Comparison of ENCODE assay signal across 1 cellular context in the genomic region with DNA sequence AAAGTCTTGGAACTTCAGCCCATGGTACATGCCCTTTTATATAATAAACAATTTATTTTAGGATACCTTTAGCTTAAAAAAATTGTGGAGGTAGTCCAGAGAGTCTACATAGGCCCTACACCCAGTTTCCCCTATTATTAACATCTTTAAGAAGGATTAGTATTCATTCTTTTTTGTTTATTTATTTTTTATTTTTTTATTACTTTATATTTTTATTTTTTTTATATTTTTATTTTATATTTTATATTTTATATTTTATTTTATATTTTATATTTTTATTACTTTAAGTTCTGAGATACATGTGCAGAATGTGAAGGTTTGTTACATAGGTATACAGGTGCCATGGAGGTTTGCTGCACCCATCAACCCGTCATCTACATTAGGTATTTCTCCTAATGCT.
TF ChIP-seq lines count a peak whose summit lies in the region.

No MANE protein-coding gene starts in this region.

TF ChIP-seq in WTC11, 78 proteins besides CTCF, POLR2A, EP300 and RAD21 (continued from another document):
- peak; percentile 95 for TF ChIP-seq HMGA2 (CRISPR knock-in tag; IDR thresholded peaks at IDR 0.05)
